ENCODE assay signal across 8 cellular contexts in the genomic region with DNA sequence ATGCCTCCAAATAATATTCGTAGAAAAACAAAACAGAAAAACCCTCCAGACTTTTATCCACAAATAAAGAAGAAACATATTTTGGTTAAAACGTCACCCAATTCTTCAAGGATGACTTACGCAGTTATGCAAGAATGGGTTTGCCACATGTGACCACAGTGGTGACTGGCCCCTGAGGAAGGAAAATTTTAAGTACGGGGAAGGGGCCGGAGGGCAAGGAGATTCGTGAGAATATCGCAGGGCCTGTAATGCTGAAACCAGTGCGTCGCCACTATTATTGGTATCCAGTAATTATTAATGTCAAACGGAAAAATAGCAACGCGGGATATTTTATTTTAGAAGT. TPM values are rescaled to one million over a fixed set of nuclear protein-coding genes. Genes with fewer than 3 reads are reported as not detected.
DNase-seq lines count a peak whose midpoint lies in the region; ATAC-seq, FAIRE-seq and TF ChIP-seq lines count a peak whose summit lies in the region.

No MANE protein-coding gene starts in this region.

- H3K4me3 Mint-ChIP-seq in astrocyte (ENCODE audit: unreplicated experiment): peak overlapping the region; percentile 91
- H3K4me3 Mint-ChIP-seq in stimulated activated effector memory CD8-positive, alpha-beta T cell treated with anti-CD3 and anti-CD28 coated beads, Interleukin-12 subunit alpha, Interleukin-12 subunit beta, amount 100 ng/mL, for 72 hours: peak overlapping the region; percentile 93

- H3K9me3 ChIP-seq in MM.1S (replicated peaks; ENCODE audit: insufficient read depth, low read length) (no peaks in the 10 kb centered on the region), astrocyte (ENCODE audit: insufficient read depth, low read depth, low read length) (no peaks in the 10 kb centered on the region), iPS-18a (ENCODE audit: control insufficient read depth, low read depth, low read length) (no peaks in the 10 kb centered on the region)

- TF ChIP-seq CTCF in BJ (IDR thresholded peaks at IDR 0.05; ENCODE audit: insufficient read depth, low read depth, low read length) (no peak), MM.1S (IDR thresholded peaks at IDR 0.05; ENCODE audit: low read length) (no peak), astrocyte (IDR thresholded peaks at IDR 0.05; ENCODE audit: insufficient read depth, low read depth, low read length) (no peak)

- peak overlapping the region; percentile 86 for H3K27ac Mint-ChIP-seq in astrocyte (ENCODE audit: unreplicated experiment)
- H3K27ac Mint-ChIP-seq in stimulated activated effector memory CD8-positive, alpha-beta T cell treated with anti-CD3 and anti-CD28 coated beads, Interleukin-12 subunit alpha, Interleukin-12 subunit beta, amount 100 ng/mL, for 72 hours: peak overlapping the region; percentile 95

- H3F3A ChIP-seq in MM.1S (ENCODE audit: insufficient read depth, low read length): peaks cover 25% of the 10 kb centered on the region

- H3K4me1 ChIP-seq in MM.1S (ENCODE audit: low read length) (peaks cover 7% of the 10 kb centered on the region; the same call in 1 of the 2 replicates), astrocyte (ENCODE audit: insufficient read depth, low read length) (peaks cover 35% of the 10 kb centered on the region), iPS-18a (ENCODE audit: control insufficient read depth, low read depth, low read length) (peaks cover 18% of the 10 kb centered on the region)

- H3K36me3 Mint-ChIP-seq in astrocyte (ENCODE audit: low read depth, unreplicated experiment): peaks cover 20% of the 10 kb centered on the region
- H3K36me3 Mint-ChIP-seq in stimulated activated effector memory CD8-positive, alpha-beta T cell treated with anti-CD3 and anti-CD28 coated beads, Interleukin-12 subunit alpha, Interleukin-12 subunit beta, amount 100 ng/mL, for 72 hours: peaks cover 34% of the 10 kb centered on the region

- CTCF ChIA-PET in BJ (lab: Yijun Ruan, JAX): interaction anchor here (1.6 kb wide), 1 partner anchor 9 kb away, joined by 4 read pairs; no protein-coding TSS in a partner anchor

- peak overlapping the region; percentile 81 for H3K4me3 ChIP-seq in BJ (ENCODE audit: low read depth, low read length)
- peak overlapping the region; percentile 73 for H3K4me3 ChIP-seq in MM.1S (ENCODE audit: low read length)
- peak overlapping the region; percentile 87 for H3K4me3 ChIP-seq in astrocyte (ENCODE audit: insufficient read depth, low read depth, low read length)
- H3K4me3 ChIP-seq in iPS-18a (ENCODE audit: low read length): peak overlapping the region; percentile 88

- H3K9me3 Mint-ChIP-seq in astrocyte (ENCODE audit: unreplicated experiment): peaks cover 4% of the 10 kb centered on the region
- H3K9me3 Mint-ChIP-seq in stimulated activated effector memory CD8-positive, alpha-beta T cell treated with anti-CD3 and anti-CD28 coated beads, Interleukin-12 subunit alpha, Interleukin-12 subunit beta, amount 100 ng/mL, for 72 hours: no peaks in the 10 kb centered on the region

- H3K27me3 ChIP-seq in BJ (ENCODE audit: control insufficient read depth, insufficient read depth, low read length) (no peaks in the 10 kb centered on the region), MM.1S (replicated peaks; ENCODE audit: insufficient read depth, low read length) (no peaks in the 10 kb centered on the region), astrocyte (ENCODE audit: insufficient read depth, low read length) (no peaks in the 10 kb centered on the region), iPS-18a (ENCODE audit: control insufficient read depth, insufficient read depth, low read length) (no peaks in the 10 kb centered on the region)

- H2AFZ ChIP-seq in MM.1S (ENCODE audit: low read length) (peak overlapping the region; percentile 89), astrocyte (ENCODE audit: low read depth, low read length) (peak overlapping the region; percentile 57)

- FAIRE-seq in astrocyte (lab: Jason Lieb, UNC): no peak

- POLR2A ChIA-PET in BJ (lab: Charles Lee): no interaction called here

- no peaks in the 10 kb centered on the region for H4K20me1 ChIP-seq in MM.1S (ENCODE audit: insufficient read depth, low read length)
- H4K20me1 ChIP-seq in astrocyte (ENCODE audit: insufficient read depth, low read length): no peaks in the 10 kb centered on the region

- ATAC-seq in GM21529 (IDR thresholded peaks at IDR 0.05; ENCODE audit: unreplicated experiment) (peak; percentile 8), left lobe of liver (no peak)
- peak; percentile 54 for ATAC-seq in stimulated activated effector memory CD8-positive, alpha-beta T cell treated with anti-CD3 and anti-CD28 coated beads, Interleukin-12 subunit alpha, Interleukin-12 subunit beta, amount 100 ng/mL, for 72 hours

- peak overlapping the region; percentile 20; the same call in 1 of the 2 replicates for H3K27ac ChIP-seq in MM.1S (ENCODE audit: low read length)
- peak overlapping the region; percentile 100 for H3K27ac ChIP-seq in astrocyte (ENCODE audit: low read depth, low read length)
- no peak overlapping the region for H3K27ac ChIP-seq in iPS-18a (ENCODE audit: low read length)

- peaks cover 23% of the 10 kb centered on the region for H3K79me2 ChIP-seq in MM.1S (ENCODE audit: low read length)
- H3K79me2 ChIP-seq in astrocyte (ENCODE audit: insufficient read depth, low read length): peaks cover 12% of the 10 kb centered on the region

- H3K9me2 ChIP-seq in MM.1S (replicated peaks; ENCODE audit: insufficient read depth, low read length): no peaks in the 10 kb centered on the region

- peak overlapping the region; percentile 47 for H3K9ac ChIP-seq in MM.1S (ENCODE audit: low read length)
- peak overlapping the region; percentile 97 for H3K9ac ChIP-seq in astrocyte (ENCODE audit: low read length)
- peak overlapping the region; percentile 26 for H3K9ac ChIP-seq in iPS-18a (ENCODE audit: low read length)

- no peaks in the 10 kb centered on the region for H3K27me3 Mint-ChIP-seq in astrocyte (ENCODE audit: low read depth, unreplicated experiment)

- H3K36me3 ChIP-seq in BJ (ENCODE audit: control insufficient read depth, insufficient read depth, low read length) (peaks cover 8% of the 10 kb centered on the region), MM.1S (replicated peaks; ENCODE audit: insufficient read depth, low read length) (peaks cover 11% of the 10 kb centered on the region), astrocyte (ENCODE audit: insufficient read depth, low read length) (peaks cover 17% of the 10 kb centered on the region), iPS-18a (ENCODE audit: control insufficient read depth, low read depth, low read length) (peaks cover 11% of the 10 kb centered on the region)

- H3K4me1 Mint-ChIP-seq in astrocyte (ENCODE audit: low read depth, unreplicated experiment): peaks cover 19% of the 10 kb centered on the region
- H3K4me1 Mint-ChIP-seq in stimulated activated effector memory CD8-positive, alpha-beta T cell treated with anti-CD3 and anti-CD28 coated beads, Interleukin-12 subunit alpha, Interleukin-12 subunit beta, amount 100 ng/mL, for 72 hours: peaks cover 38% of the 10 kb centered on the region

- peak overlapping the region; percentile 82 for H3K4me2 ChIP-seq in MM.1S (ENCODE audit: low read depth, low read length)
- peak overlapping the region; percentile 96 for H3K4me2 ChIP-seq in astrocyte (ENCODE audit: low read length)

- DNase-seq in BJ (ENCODE audit: low read depth) (peak; percentile 85), MM.1S (no peak), astrocyte (ENCODE audit: low read depth) (peak; percentile 95), NCI-H446 treated with DMSO at 0.1 percent for 48 hours (lab: John Stamatoyannopoulos, UW) (no peak), left lobe of liver (ENCODE audit: low spot score) (no peak)
- no peak for DNase-seq in stimulated activated effector memory CD8-positive, alpha-beta T cell treated with anti-CD3 and anti-CD28 coated beads, Interleukin-12 subunit alpha, Interleukin-12 subunit beta, amount 100 ng/mL, for 72 hours (ENCODE audit: low spot score in 2 of 2)

RNA-seq across cellular contexts. Expression of a gene that starts 0.6 kb away (rescaled TPM):
- polyA plus RNA-seq in BJ (2011; rRNA removed): 189 and 229 TPM in 2 replicates
- polyA minus RNA-seq in BJ (2011; rRNA and poly(A)+ RNA removed): 72.0 and 111 TPM in 2 replicates
- total RNA-seq in astrocyte (93.9 and 95.0 TPM in 2 replicates), left lobe of liver (70.8 TPM)

RNA-seq across cellular contexts. Expression of a gene that starts 36.5 kb away (rescaled TPM):
- 34.3 and 41.6 TPM in 2 replicates for polyA plus RNA-seq in BJ (2011; rRNA removed)
- 20.9 and 36.3 TPM in 2 replicates for polyA minus RNA-seq in BJ (2011; rRNA and poly(A)+ RNA removed)
- total RNA-seq in astrocyte (23.0 and 24.0 TPM in 2 replicates), left lobe of liver (18.0 TPM)

RNA-seq across cellular contexts. Expression of a gene that starts 56.4 kb away (rescaled TPM):
- polyA plus RNA-seq in BJ (2011; rRNA removed): 24.3 and 27.6 TPM in 2 replicates
- polyA minus RNA-seq in BJ (2011; rRNA and poly(A)+ RNA removed): 20.4 and 26.4 TPM in 2 replicates
- total RNA-seq in astrocyte (13.9 and 14.0 TPM in 2 replicates), left lobe of liver (17.7 TPM)

Comparison
In these comparisons a context has a peak if more than half of its experiments do, and no peak if none do; other contexts are left out.
1. DNase-seq: peak in BJ (single experiment) and astrocyte (single experiment); none in MM.1S (single experiment), stimulated activated effector memory CD8-positive, alpha-beta T cell treated with anti-CD3 and anti-CD28 coated beads, Interleukin-12 subunit alpha, Interleukin-12 subunit beta, amount 100 ng/mL, for 72 hours (0 of 2), NCI-H446 treated with DMSO at 0.1 percent for 48 hours (single experiment) and left lobe of liver (single experiment).
2. H3K9ac ChIP-seq: peak in every context shown above with its lines; median percentile 97 in astrocyte; 47 in MM.1S; 26 in iPS-18a.
3. Peak in every context shown above with its lines, with median percentiles within 50 percentile points of each other: H3K4me3 ChIP-seq.